Comparison of ENCODE assay signal across 16 cellular contexts in genomic region chr13:19519049-19519448, GRCh38. TPM values are rescaled to one million over a fixed set of nuclear protein-coding genes. Genes with fewer than 3 reads are reported as not detected.
DNase-seq lines count a peak whose midpoint lies in the region; ATAC-seq lines count a peak whose summit lies in the region.
"Had no signal": no experiment of that assay in that cellular context is flagged by ENCODE, and none has a peak within 500 bp of the region (broad histone marks: within the 10 kb centered on the region; RNA-seq: fewer than 3 reads in every experiment).

No MANE protein-coding gene starts in this region.

- H3K4me1 Mint-ChIP-seq in activated T-helper 17 cell treated with anti-CD3 and anti-CD28 coated beads, Interleukin-2, amount 50 U/mL, for 72 hours: peaks cover 5% of the 10 kb centered on the region

- ATAC-seq in GM18502 (IDR thresholded peaks at IDR 0.05; ENCODE audit: poor library complexity, unreplicated experiment): peak; percentile 79
- peak; percentile 53 for ATAC-seq in GM19463 (IDR thresholded peaks at IDR 0.05; ENCODE audit: unreplicated experiment)
- ATAC-seq in HG02884 (IDR thresholded peaks at IDR 0.05; ENCODE audit: unreplicated experiment): peak; percentile 60
- ATAC-seq in activated T-helper 17 cell treated with anti-CD3 and anti-CD28 coated beads, Interleukin-2, amount 50 U/mL, for 72 hours (replicated peaks): peak; percentile 47
- no peak for ATAC-seq in GM21526 (IDR thresholded peaks at IDR 0.05; ENCODE audit: low FRiP score, unreplicated experiment)
- ATAC-seq: K562 had no signal

- H3K27me3 Mint-ChIP-seq in activated T-helper 17 cell treated with anti-CD3 and anti-CD28 coated beads, Interleukin-2, amount 50 U/mL, for 72 hours: peaks cover 3% of the 10 kb centered on the region

- H3K36me3 Mint-ChIP-seq in activated T-helper 17 cell treated with anti-CD3 and anti-CD28 coated beads, Interleukin-2, amount 50 U/mL, for 72 hours (ENCODE audit: low read depth): no peaks in the 10 kb centered on the region

- peak overlapping the region; percentile 41 for H3K27ac Mint-ChIP-seq in activated T-helper 17 cell treated with anti-CD3 and anti-CD28 coated beads, Interleukin-2, amount 50 U/mL, for 72 hours

- no peak overlapping the region for H3K4me3 Mint-ChIP-seq in activated T-helper 17 cell treated with anti-CD3 and anti-CD28 coated beads, Interleukin-2, amount 50 U/mL, for 72 hours
- H3K4me3 Mint-ChIP-seq: CD8-positive, alpha-beta memory T cell had no signal

- DNase-seq in NOMO-1 (lab: John Stamatoyannopoulos, UW; ENCODE audit: unreplicated experiment in 2 of 2) (no peak), UCSD-AML1 (lab: John Stamatoyannopoulos, UW; ENCODE audit: unreplicated experiment) (no peak)
- DNase-seq: 8988T; AML-193; Caco-2; CD8-positive, alpha-beta memory T cell; DND-41; GDM1; Kasumi-1 had no signal

- no peaks in the 10 kb centered on the region for H3K9me3 Mint-ChIP-seq in activated T-helper 17 cell treated with anti-CD3 and anti-CD28 coated beads, Interleukin-2, amount 50 U/mL, for 72 hours
- H3K9me3 Mint-ChIP-seq: CD8-positive, alpha-beta memory T cell had no signal

RNA-seq across cellular contexts. Expression of gene TPTE2, which starts 42.3 kb away (rescaled TPM):
- total RNA-seq in activated T-helper 17 cell treated with anti-CD3 and anti-CD28 coated beads, Interleukin-2, amount 50 U/mL, for 72 hours: under 1 TPM in 1 of 2 donors, not detected in 1; 0.34 TPM
- total RNA-seq: Caco-2; CD8-positive, alpha-beta memory T cell; H1; K562 had no signal
